ENCODE assay signal across 8 cellular contexts in the genomic region with DNA sequence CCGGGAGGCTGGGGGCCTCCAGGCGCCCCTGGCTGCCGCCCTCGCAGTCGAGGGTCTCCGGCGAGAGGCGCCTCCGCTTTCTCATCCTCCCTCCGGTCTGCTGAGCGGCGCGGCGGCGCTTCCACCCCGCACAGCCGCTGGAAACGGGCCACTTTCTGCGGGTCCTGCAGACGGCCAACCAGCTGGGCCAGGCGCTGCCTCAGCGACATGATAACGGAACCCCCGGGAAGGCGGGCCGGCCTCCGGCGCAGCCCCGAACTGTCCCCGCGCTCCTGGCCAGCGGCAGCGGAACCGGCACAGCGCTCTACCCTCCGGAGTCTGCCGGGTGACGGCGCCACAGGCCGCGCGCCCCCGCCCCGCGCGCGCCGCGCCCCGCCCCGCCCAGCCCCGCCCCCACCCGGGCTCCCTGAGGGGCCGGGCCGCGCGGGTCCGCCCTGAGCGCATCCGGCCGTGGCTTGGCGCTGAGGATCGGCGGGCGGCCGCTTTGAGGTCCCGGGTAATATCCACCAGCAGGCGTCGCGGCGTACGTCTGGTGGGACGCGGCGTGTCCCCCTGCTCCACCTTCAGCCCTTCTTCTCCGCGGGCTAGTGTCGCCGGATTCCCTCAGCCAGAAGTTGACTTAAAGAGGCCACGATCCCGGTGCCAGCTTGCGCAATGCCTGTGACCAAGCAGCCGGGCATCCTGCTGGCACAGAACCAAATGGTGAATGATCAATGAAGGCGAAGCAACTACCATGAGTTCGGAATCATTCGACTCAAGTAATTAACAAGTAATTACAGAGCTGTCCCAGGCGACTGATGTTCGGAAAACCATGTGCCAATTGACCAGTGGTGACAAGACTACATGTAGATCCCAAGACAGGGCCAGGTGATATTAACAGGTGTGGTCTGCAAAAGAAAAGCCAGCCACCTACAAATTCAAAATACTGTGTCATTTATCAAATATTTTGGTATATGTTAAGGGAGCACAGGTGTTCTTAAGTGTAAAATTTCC. TPM values are rescaled to one million over a fixed set of nuclear protein-coding genes. Genes with fewer than 3 reads are reported as not detected.
DNase-seq lines count a peak whose midpoint lies in the region; ATAC-seq and TF ChIP-seq lines count a peak whose summit lies in the region.

A gene with protein sequence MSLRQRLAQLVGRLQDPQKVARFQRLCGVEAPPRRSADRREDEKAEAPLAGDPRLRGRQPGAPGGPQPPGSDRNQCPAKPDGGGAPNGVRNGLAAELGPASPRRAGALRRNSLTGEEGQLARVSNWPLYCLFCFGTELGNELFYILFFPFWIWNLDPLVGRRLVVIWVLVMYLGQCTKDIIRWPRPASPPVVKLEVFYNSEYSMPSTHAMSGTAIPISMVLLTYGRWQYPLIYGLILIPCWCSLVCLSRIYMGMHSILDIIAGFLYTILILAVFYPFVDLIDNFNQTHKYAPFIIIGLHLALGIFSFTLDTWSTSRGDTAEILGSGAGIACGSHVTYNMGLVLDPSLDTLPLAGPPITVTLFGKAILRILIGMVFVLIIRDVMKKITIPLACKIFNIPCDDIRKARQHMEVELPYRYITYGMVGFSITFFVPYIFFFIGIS (minus strand): TSS at position 330 of the 993 bp plus-strand sequence. CDS start 121 bp downstream, at position 209.

- TF ChIP-seq CTCF in BJ (IDR thresholded peaks at IDR 0.05; ENCODE audit: insufficient read depth, low read depth, low read length) = peak; percentile 35

- peaks cover 5% of the 10 kb centered on the region for H3K36me3 Mint-ChIP-seq in activated CD8-positive, alpha-beta T cell treated with anti-CD3 and anti-CD28 coated beads, Interleukin-2, amount 10 ng/mL, durations not matched to agents 7 days and 5 days (ENCODE audit: low read depth)

- H3K9me3 Mint-ChIP-seq in activated CD8-positive, alpha-beta T cell treated with anti-CD3 and anti-CD28 coated beads, Interleukin-2, amount 10 ng/mL, durations not matched to agents 7 days and 5 days (ENCODE audit: insufficient read depth) = no peaks in the 10 kb centered on the region

- H3K27me3 ChIP-seq in BJ (ENCODE audit: control insufficient read depth, insufficient read depth, low read length) = no peaks in the 10 kb centered on the region; the same call in none of the 2 replicates

- POLR2A ChIA-PET in BJ (lab: Charles Lee) = no interaction called here
- POLR2A ChIA-PET in activated CD8-positive, alpha-beta T cell treated with anti-CD3 and anti-CD28 coated beads, Interleukin-2, amount 10 ng/mL, durations not matched to agents 7 days and 5 days (lab: Charles Lee) = interaction anchor here (0.6 to 1.5 kb wide), 7 partner anchors 9 to 88 kb away, joined by 3 to 5 read pairs (median 3); no protein-coding TSS in a partner anchor

- H3K27me3 Mint-ChIP-seq in activated CD8-positive, alpha-beta T cell treated with anti-CD3 and anti-CD28 coated beads, Interleukin-2, amount 10 ng/mL, durations not matched to agents 7 days and 5 days (ENCODE audit: low read depth) = peaks cover 7% of the 10 kb centered on the region

- CTCF ChIA-PET in BJ (lab: Yijun Ruan, JAX) = interaction anchor here (0.9 to 2.2 kb wide), 5 partner anchors 16 to 573 kb away, joined by 3 to 6 read pairs (median 3); no protein-coding TSS in a partner anchor
- CTCF ChIA-PET in activated CD8-positive, alpha-beta T cell treated with anti-CD3 and anti-CD28 coated beads, Interleukin-2, amount 10 ng/mL, durations not matched to agents 7 days and 5 days (lab: Charles Lee) = interaction anchor here (0.7 to 5.8 kb wide), 11 partner anchors 9 to 576 kb away, joined by 3 to 44 read pairs (median 4); no protein-coding TSS in a partner anchor

- peak within 1 kb of the TSS; percentile 97 for H3K4me3 Mint-ChIP-seq in activated CD8-positive, alpha-beta T cell treated with anti-CD3 and anti-CD28 coated beads, Interleukin-2, amount 10 ng/mL, durations not matched to agents 7 days and 5 days

- DNase-seq in BJ (ENCODE audit: low read depth) (no peak), NCI-H526 treated with DMSO at 0.1 percent for 48 hours (lab: John Stamatoyannopoulos, UW) (peak; percentile 65), lung microvascular endothelial cell (ENCODE audit: low read depth in 2 of 2) (peak; percentile 75 to 77)
- DNase-seq in activated CD8-positive, alpha-beta T cell treated with anti-CD3 and anti-CD28 coated beads, Interleukin-2, amount 10 ng/mL, durations not matched to agents 7 days and 5 days = peak; percentile 89
- peak; percentile 72 for DNase-seq in effector CD4-positive, alpha-beta T cell
- peak; percentile 56 to 61 (median 57) for DNase-seq in stimulated activated CD4-positive, alpha-beta T cell treated with anti-CD3 and anti-CD28 coated beads, TNF-alpha, amount 100 ng/mL, for 48 hours (ENCODE audit: low read depth in 3 of 3)

- H3K4me1 Mint-ChIP-seq in activated CD8-positive, alpha-beta T cell treated with anti-CD3 and anti-CD28 coated beads, Interleukin-2, amount 10 ng/mL, durations not matched to agents 7 days and 5 days (ENCODE audit: low read depth) = peaks cover 32% of the 10 kb centered on the region

- ATAC-seq in GM19023 (IDR thresholded peaks at IDR 0.05; ENCODE audit: unreplicated experiment) (peak; percentile 89), HG03175 (IDR thresholded peaks at IDR 0.05; ENCODE audit: unreplicated experiment) (peak; percentile 85)
- ATAC-seq in activated CD8-positive, alpha-beta T cell treated with anti-CD3 and anti-CD28 coated beads, Interleukin-2, amount 10 ng/mL, durations not matched to agents 7 days and 5 days = peak; percentile 95

- H3K27ac Mint-ChIP-seq in activated CD8-positive, alpha-beta T cell treated with anti-CD3 and anti-CD28 coated beads, Interleukin-2, amount 10 ng/mL, durations not matched to agents 7 days and 5 days = peak within 1 kb of the TSS; percentile 98

- H3K36me3 ChIP-seq in BJ (ENCODE audit: control insufficient read depth, insufficient read depth, low read length) = no peaks in the 10 kb centered on the region

- peak within 1 kb of the TSS; percentile 95 for H3K4me3 ChIP-seq in BJ (ENCODE audit: low read depth, low read length)

RNA-seq across cellular contexts. Expression of the gene that starts here (rescaled TPM):
- polyA plus RNA-seq in BJ (2011; rRNA removed) = 8.9 and 10.5 TPM in 2 replicates
- polyA minus RNA-seq in BJ (2011; rRNA and poly(A)+ RNA removed) = 4.4 and 6.2 TPM in 2 replicates
- total RNA-seq in activated CD8-positive, alpha-beta T cell treated with anti-CD3 and anti-CD28 coated beads, Interleukin-2, amount 10 ng/mL, durations not matched to agents 7 days and 5 days = 10 to 100 TPM; 18.2 to 19.9 TPM
- 8.5 and 9.5 TPM in 2 replicates for total RNA-seq in lung microvascular endothelial cell
